23 cellular contexts compared by ENCODE assay signal in the genomic region with DNA sequence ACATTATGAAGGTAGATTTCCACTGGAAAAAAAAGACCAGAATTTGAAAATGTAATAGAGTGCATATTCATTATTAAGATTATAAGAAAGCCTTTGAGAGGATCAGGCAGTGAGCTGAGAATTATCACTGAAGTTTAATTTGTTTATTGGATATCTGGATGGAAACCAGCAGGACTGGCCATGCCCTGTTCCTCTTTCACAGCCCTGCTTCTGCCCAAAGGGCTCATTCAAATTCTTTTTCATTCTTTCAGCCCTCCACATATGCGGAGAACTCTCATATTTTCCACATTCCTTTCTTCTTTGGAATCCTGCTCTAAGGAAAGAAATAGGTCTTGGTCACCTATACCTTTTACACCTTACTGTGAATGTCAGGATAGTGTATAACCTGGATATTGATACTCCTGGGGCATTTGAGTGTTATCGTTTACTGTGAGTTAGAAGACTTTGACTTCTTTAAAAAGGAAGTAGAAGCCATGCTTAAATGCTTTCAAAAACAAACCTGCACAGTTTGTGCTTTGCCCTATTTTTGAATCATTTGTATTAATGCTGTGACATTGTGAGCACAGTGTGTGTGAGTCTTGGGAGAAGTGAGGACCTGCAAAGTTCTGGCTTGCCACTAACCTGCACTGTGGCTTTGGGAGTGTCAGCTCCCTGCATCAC.
"Had no signal": no experiment of that assay in that cellular context is flagged by ENCODE, and none has a peak within 500 bp of the region (broad histone marks: within the 10 kb centered on the region; RNA-seq: fewer than 3 reads in every experiment).

No MANE protein-coding gene starts in this region.

- H3K36me3 Mint-ChIP-seq: memory B cell; stimulated activated memory B cell treated with anti-CD40 and anti-IgM and Interleukin-4, amounts not matched to agents 10 μg/mL and 1 μg/mL and 100 μg/mL, for 72 hours had no signal

- H3K4me3 Mint-ChIP-seq: effector memory CD8-positive, alpha-beta T cell; memory B cell; naive thymus-derived CD8-positive, alpha-beta T cell; stimulated activated memory B cell treated with anti-CD40 and anti-IgM and Interleukin-4, amounts not matched to agents 10 μg/mL and 1 μg/mL and 100 μg/mL, for 72 hours had no signal

- DNase-seq: cerebellar nuclear complex; cortex of kidney; effector memory CD8-positive, alpha-beta T cell; erythroblast; esophagus squamous epithelium; foreskin melanocyte; glutamatergic neuron; heart right ventricle; left ventricle myocardium superior; naive thymus-derived CD8-positive, alpha-beta T cell; occipital lobe; ovary; psoas muscle; right cardiac atrium; spleen; stimulated activated CD4-positive, alpha-beta T cell treated with anti-CD3 and anti-CD28 coated beads, Interleukin-4, amount 100 ng/mL, for 4 hours; stomach; tibial artery; upper lobe of left lung had no signal

- H3K27ac ChIP-seq: esophagus squamous epithelium, heart right ventricle, ovary, psoas muscle, skin epidermis, stomach, tibial artery, upper lobe of left lung had no signal

- H3K27me3 ChIP-seq: esophagus squamous epithelium, heart right ventricle, ovary, spleen, stomach, tibial artery, upper lobe of left lung had no signal

- H3K4me1 ChIP-seq: psoas muscle, stomach, tibial artery had no signal

- ATAC-seq: effector memory CD8-positive, alpha-beta T cell; left ventricle myocardium superior; naive thymus-derived CD8-positive, alpha-beta T cell; psoas muscle; stimulated activated memory B cell treated with anti-CD40 and anti-IgM and Interleukin-4, amounts not matched to agents 10 μg/mL and 1 μg/mL and 100 μg/mL, for 72 hours had no signal

- H3K36me3 ChIP-seq: esophagus squamous epithelium, heart right ventricle, ovary, spleen, stomach, tibial artery, upper lobe of left lung had no signal

- H3K9me3 ChIP-seq: esophagus squamous epithelium, heart right ventricle, ovary, psoas muscle, spleen, stomach, tibial artery, upper lobe of left lung had no signal

- H3K4me3 ChIP-seq: esophagus squamous epithelium, heart right ventricle, lung, ovary, psoas muscle, skin epidermis, spleen, stomach, tibial artery, upper lobe of left lung had no signal

- H3K27me3 Mint-ChIP-seq: memory B cell; stimulated activated memory B cell treated with anti-CD40 and anti-IgM and Interleukin-4, amounts not matched to agents 10 μg/mL and 1 μg/mL and 100 μg/mL, for 72 hours had no signal

- H3K9me3 Mint-ChIP-seq: effector memory CD8-positive, alpha-beta T cell; memory B cell; naive thymus-derived CD8-positive, alpha-beta T cell; stimulated activated memory B cell treated with anti-CD40 and anti-IgM and Interleukin-4, amounts not matched to agents 10 μg/mL and 1 μg/mL and 100 μg/mL, for 72 hours had no signal

- H3K27ac Mint-ChIP-seq: effector memory CD8-positive, alpha-beta T cell; memory B cell; naive thymus-derived CD8-positive, alpha-beta T cell; stimulated activated memory B cell treated with anti-CD40 and anti-IgM and Interleukin-4, amounts not matched to agents 10 μg/mL and 1 μg/mL and 100 μg/mL, for 72 hours had no signal
